ENCODE assay signal across 9 cellular contexts in genomic region chr18:54149078-54149697, GRCh38.
DNase-seq lines count a peak whose midpoint lies in the region; ATAC-seq, FAIRE-seq and TF ChIP-seq lines count a peak whose summit lies in the region.
"Had no signal": no experiment of that assay in that cellular context is flagged by ENCODE, and none has a peak within 500 bp of the region (broad histone marks: within the 10 kb centered on the region; RNA-seq: fewer than 3 reads in every experiment).

No MANE protein-coding gene starts in this region.

- ATAC-seq in HG02943 (IDR thresholded peaks at IDR 0.05; ENCODE audit: low read depth, unreplicated experiment), result peak; percentile 40
- ATAC-seq in T-cell (replicated peaks in 1 of 4), result peak in 3 of 4 experiments; percentile 69 to 85 (median 77)

- DNase-seq in NK-92 treated with Interleukin-12 subunit alpha and Interleukin-12 subunit beta, amount 100 ng/mL, for 24 hours (lab: John Stamatoyannopoulos, UW), result peak; percentile 50
- no peak for DNase-seq in NK-92 (lab: John Stamatoyannopoulos, UW; ENCODE audit: unreplicated experiment)
- no peak for DNase-seq in T-cell
- peak; percentile 94 for DNase-seq in endothelial cell of umbilical vein (ENCODE audit: low read depth, low spot score)
- DNase-seq in NCI-H2107 treated with DMSO at 0.1 percent for 48 hours (lab: John Stamatoyannopoulos, UW; ENCODE audit: unreplicated experiment), result no peak
- no peak for DNase-seq in pons (ENCODE audit: low spot score)

- TF ChIP-seq POLR2A in endothelial cell of umbilical vein (IDR thresholded peaks at IDR 0.05; ENCODE audit: low read depth, low read length), result no peak

- no peaks in the 10 kb centered on the region for H3K9me3 Mint-ChIP-seq in T-cell

- peaks cover 32% of the 10 kb centered on the region for H3K36me3 Mint-ChIP-seq in T-cell

- H3K9me1 ChIP-seq in endothelial cell of umbilical vein (replicated peaks; ENCODE audit: control insufficient read depth, extremely low read depth, insufficient read depth, low read length), result no peaks in the 10 kb centered on the region

- TF ChIP-seq CTCF in endothelial cell of umbilical vein (IDR thresholded peaks at IDR 0.05; ENCODE audit: extremely low read depth in 1 of 2, insufficient read depth in 1 of 2, low read depth in 1 of 2, low read length in 2 of 2), result no peak

- no peaks in the 10 kb centered on the region for H4K20me1 ChIP-seq in endothelial cell of umbilical vein (replicated peaks; ENCODE audit: control insufficient read depth, extremely low read depth, insufficient read depth, low read length)

- POLR2A ChIA-PET in T-cell (lab: Charles Lee) (no interaction called here), endothelial cell of umbilical vein (lab: Charles Lee) (no interaction called here)

- H3K79me2 ChIP-seq in endothelial cell of umbilical vein (ENCODE audit: control insufficient read depth, insufficient read depth, low read length), result no peaks in the 10 kb centered on the region

- FAIRE-seq in endothelial cell of umbilical vein (lab: Jason Lieb, UNC), result peak; percentile 84

- H3K4me3 ChIP-seq in endothelial cell of umbilical vein (replicated peaks in 1 of 3; ENCODE audit: insufficient read depth in 1 of 3, low read depth in 1 of 3, low read length in 3 of 3) (peak overlapping the region in 1 of 3 experiments; percentile 50), skin epidermis (no peak overlapping the region)

- H3K27me3 Mint-ChIP-seq in T-cell, result no peaks in the 10 kb centered on the region
- H3K27me3 Mint-ChIP-seq: B cell had no signal

- peak overlapping the region; percentile 78 to 92 for H3K27ac Mint-ChIP-seq in T-cell
- H3K27ac Mint-ChIP-seq: B cell had no signal

- H2AFZ ChIP-seq in endothelial cell of umbilical vein (ENCODE audit: low read depth, low read length), result peak overlapping the region; percentile 28

- CTCF ChIA-PET in T-cell (lab: Charles Lee), result no interaction called here
- CTCF ChIA-PET in endothelial cell of umbilical vein (lab: Charles Lee), result interaction anchor here (0.9 to 2.1 kb wide), 6 partner anchors 10 to 181 kb away, joined by 3 to 8 read pairs (median 4); partner anchors contain the start of gene POLI

- TSS peak; percentile 98 for BruUV-seq in endothelial cell of umbilical vein (replicated peaks; lab: Mats Ljungman, UMichigan)

- H3K4me1 ChIP-seq in endothelial cell of umbilical vein (ENCODE audit: control insufficient read depth, extremely low read depth, insufficient read depth, low read length), result peaks cover 26% of the 10 kb centered on the region

- dilution Hi-C loops in endothelial cell of umbilical vein (cut with MboI; ENCODE audit: extremely low pct_ligation_motif_present, low sequenced_read_pairs), result no loop called here

- H3K36me3 ChIP-seq in endothelial cell of umbilical vein (ENCODE audit: control insufficient read depth in 2 of 2, extremely low read depth in 1 of 2, insufficient read depth in 2 of 2, low read length in 2 of 2), result peaks cover 2 to 3% of the 10 kb centered on the region in 2 experiments

- H3K27ac ChIP-seq in endothelial cell of umbilical vein (ENCODE audit: insufficient read depth, low read depth, low read length) (peak overlapping the region; percentile 98), skin epidermis (peak overlapping the region in 20 of 21 experiments; percentile 14 to 82 (median 72))

- peak overlapping the region in 2 of 3 donors; percentile 32 to 34 for H3K4me3 Mint-ChIP-seq in T-cell
- H3K4me3 Mint-ChIP-seq: B cell had no signal

- H3K4me2 ChIP-seq in endothelial cell of umbilical vein (ENCODE audit: insufficient read depth, low read length), result peak overlapping the region; percentile 85

- H3K9ac ChIP-seq in endothelial cell of umbilical vein (replicated peaks; ENCODE audit: extremely low read depth, insufficient read depth, low read length), result peak overlapping the region; percentile 85

- no peaks in the 10 kb centered on the region for H3K9me3 ChIP-seq in endothelial cell of umbilical vein (replicated peaks; ENCODE audit: control insufficient read depth, insufficient read depth, low read length)

- intact Hi-C loops in endothelial cell of umbilical vein (cut with micrococcal nuclease), result loop anchor here (1.0 to 2.0 kb wide), 5 partner anchors 9 to 208 kb away; partner anchors contain the start of genes C18orf54, MBD2, POLI and STARD6

- H3K4me1 Mint-ChIP-seq in T-cell, result peaks cover 0 to 32% (median 32%) of the 10 kb centered on the region in 3 donors
- H3K4me1 Mint-ChIP-seq: B cell had no signal

- no peaks in the 10 kb centered on the region for H3K27me3 ChIP-seq in endothelial cell of umbilical vein (ENCODE audit: control insufficient read depth in 2 of 2, insufficient read depth in 2 of 2, low read length in 2 of 2)

TF ChIP-seq in endothelial cell of umbilical vein, 7 proteins besides CTCF, POLR2A, EP300 and RAD21:
- no peak for TF ChIP-seq GATA2 (IDR thresholded peaks at IDR 0.05; ENCODE audit: insufficient read depth, insufficient read length, low read depth, low read length)
- TF ChIP-seq, protein P1, sequence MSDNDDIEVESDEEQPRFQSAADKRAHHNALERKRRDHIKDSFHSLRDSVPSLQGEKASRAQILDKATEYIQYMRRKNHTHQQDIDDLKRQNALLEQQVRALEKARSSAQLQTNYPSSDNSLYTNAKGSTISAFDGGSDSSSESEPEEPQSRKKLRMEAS (IDR thresholded peaks at IDR 0.05; ENCODE audit: insufficient read depth, insufficient read length), result no peak
- peak; percentile 93 for TF ChIP-seq JUN (IDR thresholded peaks at IDR 0.05; ENCODE audit: borderline replicate concordance, insufficient read depth, insufficient read length, low read depth)
- TF ChIP-seq MYC (IDR thresholded peaks at IDR 0.05; ENCODE audit: low read depth, low read length), result no peak
- peak; percentile 92 for TF ChIP-seq FOS (IDR thresholded peaks at IDR 0.05; ENCODE audit: borderline replicate concordance, insufficient read depth, low read length)
- peak; percentile 86 for TF ChIP-seq POLR2AphosphoS5 (IDR thresholded peaks at IDR 0.05; ENCODE audit: insufficient read depth, low read depth, low read length)
- no peak for TF ChIP-seq EZH2 (IDR thresholded peaks at IDR 0.05; ENCODE audit: borderline replicate concordance, low read depth, low read length, severe bottlenecking)

Comparison
In these comparisons a context has a peak if more than half of its experiments do, and no peak if none do; other contexts are left out.
1. DNase-seq: peak in NK-92 treated with Interleukin-12 subunit alpha and Interleukin-12 subunit beta, amount 100 ng/mL, for 24 hours (single experiment) and endothelial cell of umbilical vein (single experiment); none in NK-92 (single experiment), T-cell (0 of 34), NCI-H2107 treated with DMSO at 0.1 percent for 48 hours (single experiment) and pons (single experiment).